18 cellular contexts compared by ENCODE assay signal in genomic region chr10:86359111-86359510, GRCh38. TPM values are rescaled to one million over a fixed set of nuclear protein-coding genes. Genes with fewer than 3 reads are reported as not detected.
DNase-seq lines count a peak whose midpoint lies in the region; ATAC-seq and TF ChIP-seq lines count a peak whose summit lies in the region.
"Had no signal": no experiment of that assay in that cellular context is flagged by ENCODE, and none has a peak within 500 bp of the region (broad histone marks: within the 10 kb centered on the region; RNA-seq: fewer than 3 reads in every experiment).

No MANE protein-coding gene starts in this region.

- H3K4me1 ChIP-seq in RWPE2 (ENCODE audit: insufficient read depth, poor library complexity, severe bottlenecking) (no peaks in the 10 kb centered on the region), left lung (peaks cover 8 to 38% of the 10 kb centered on the region in 2 donors), spleen (peaks cover 11 to 40% (median 25%) of the 10 kb centered on the region in 6 donors)

- no peaks in the 10 kb centered on the region for H3K9me3 ChIP-seq in RWPE2 (ENCODE audit: severe bottlenecking)
- H3K9me3 ChIP-seq in left lung, result no peaks in the 10 kb centered on the region
- H3K9me3 ChIP-seq in spleen, result no peaks in the 10 kb centered on the region
- H3K9me3 ChIP-seq: HAP-1 had no signal

- H3K27ac ChIP-seq in RWPE2 (ENCODE audit: poor library complexity, severe bottlenecking) (no peak overlapping the region), left lung (no peak overlapping the region), spleen (no peak overlapping the region)
- H3K27ac ChIP-seq: 22Rv1 had no signal

- intact Hi-C loops in left lung (cut with DNase I) (no loop called here), spleen (cut with DNase I; ENCODE audit: low total_unique reads) (no loop called here)

- no peak overlapping the region for H3K4me3 ChIP-seq in RWPE2 (ENCODE audit: severe bottlenecking)
- H3K4me3 ChIP-seq in left lung, result no peak overlapping the region
- H3K4me3 ChIP-seq in spleen, result no peak overlapping the region
- H3K4me3 ChIP-seq: HAP-1 had no signal

- no peak for TF ChIP-seq POLR2A in spleen (IDR thresholded peaks at IDR 0.05)

- WGBS in spleen, 5 donors, result 92 to 97% (median 93%) methylated on average over 7 of the region's 7 CpGs

- TF ChIP-seq CTCF in RWPE2 (IDR thresholded peaks at IDR 0.05; ENCODE audit: poor library complexity, severe bottlenecking), result no peak
- TF ChIP-seq CTCF in left lung (IDR thresholded peaks at IDR 0.05), result no peak
- no peak for TF ChIP-seq CTCF in spleen (IDR thresholded peaks at IDR 0.05 in 8 of 11, conservative IDR thresholded peaks at IDR 0.05 in 3 of 11)

- peaks cover 24% of the 10 kb centered on the region for H3K27me3 ChIP-seq in RWPE2 (ENCODE audit: insufficient read depth, poor library complexity, severe bottlenecking)
- peaks cover 16 to 26% of the 10 kb centered on the region in 2 donors for H3K27me3 ChIP-seq in left lung
- H3K27me3 ChIP-seq in spleen (replicated peaks in 1 of 7), result peaks cover 6 to 40% (median 16%) of the 10 kb centered on the region in 7 donors

- ATAC-seq in RWPE2 (ENCODE audit: low read depth) (no peak), left lung (no peak), HG03565 (IDR thresholded peaks at IDR 0.05; ENCODE audit: unreplicated experiment) (no peak)
- ATAC-seq: CD8-positive, alpha-beta T cell had no signal

- H3K36me3 ChIP-seq in RWPE2 (ENCODE audit: low read depth) (no peaks in the 10 kb centered on the region), left lung (no peaks in the 10 kb centered on the region), spleen (no peaks in the 10 kb centered on the region)
- H3K36me3 ChIP-seq: HAP-1 had no signal

- DNase-seq in activated effector memory CD4-positive, alpha-beta T cell treated with anti-CD3 and anti-CD28 coated beads, Interleukin-2, amount 50 U/mL, for 16 hours, result peak; percentile 31
- DNase-seq in activated effector memory CD4-positive, alpha-beta T cell treated with Interleukin-2 at 50 U/mL for 16 hours, result no peak
- DNase-seq in RWPE2 (ENCODE audit: low spot score) (peak; percentile 22), left lung (peak; percentile 17 to 28), spleen (peak; percentile 35), T-helper 2 cell (no peak), NCI-H2196 (lab: John Stamatoyannopoulos, UW; ENCODE audit: unreplicated experiment) (no peak)
- DNase-seq: CD8-positive, alpha-beta T cell; COR-L47; DMS153; DMS79 treated with DMSO at 0.1 percent for 48 hours; EL; GOT3 had no signal

RNA-seq across cellular contexts. Expression of gene GRID1, which starts 7.5 kb away (rescaled TPM):
- total RNA-seq in left lung, result 1 to 10 TPM; 1.1 to 2.6 TPM
- total RNA-seq in spleen, result under 1 TPM in 4 of 7 donors, not detected in 3; 0.10 to 0.42 (median 0.17) TPM
- under 1 TPM in 2 of 3 donors, not detected in 1; 0.06 to 0.18 TPM for polyA plus RNA-seq in spleen
- total RNA-seq: A673; CD8-positive, alpha-beta T cell had no signal
- polyA plus RNA-seq: CD14-positive monocyte had no signal

Comparison
In these comparisons a context has a peak if more than half of its experiments do, and no peak if none do; other contexts are left out.
1. DNase-seq: peak in activated effector memory CD4-positive, alpha-beta T cell treated with anti-CD3 and anti-CD28 coated beads, Interleukin-2, amount 50 U/mL, for 16 hours (single experiment), RWPE2 (single experiment), left lung (2 of 2) and spleen (single experiment); none in activated effector memory CD4-positive, alpha-beta T cell treated with Interleukin-2 at 50 U/mL for 16 hours (single experiment), T-helper 2 cell (0 of 5) and NCI-H2196 (single experiment).